10 cellular contexts compared by ENCODE assay signal in genomic region chr10:6274504-6274903, GRCh38.
DNase-seq lines count a peak whose midpoint lies in the region; ATAC-seq and TF ChIP-seq lines count a peak whose summit lies in the region.
"Had no signal": no experiment of that assay in that cellular context is flagged by ENCODE, and none has a peak within 500 bp of the region (broad histone marks: within the 10 kb centered on the region; RNA-seq: fewer than 3 reads in every experiment).

No MANE protein-coding gene starts in this region.

- WGBS in upper lobe of left lung, 2 donors = 77 to 95% methylated on average over 7 of the region's 7 CpGs

- TF ChIP-seq EP300 in upper lobe of left lung (IDR thresholded peaks at IDR 0.05) = no peak

- peak overlapping the region; percentile 94 for H3K27ac Mint-ChIP-seq in activated naive CD4-positive, alpha-beta T cell treated with anti-CD3 and anti-CD28 coated beads for 36 hours

- intact Hi-C loops in activated naive CD4-positive, alpha-beta T cell treated with anti-CD3 and anti-CD28 coated beads for 36 hours (cut with micrococcal nuclease) = loop anchor here (2.0 to 10.0 kb wide), 2 partner anchors 36 to 310 kb away; partner anchors contain the start of gene PRKCQ
- intact Hi-C loops in ascending aorta (cut with DNase I) = loop anchor here (2.0 to 10.0 kb wide), 4 partner anchors 52 to 330 kb away; partner anchors contain the start of gene PFKFB3

- no peaks in the 10 kb centered on the region for H3K27me3 Mint-ChIP-seq in activated naive CD4-positive, alpha-beta T cell treated with anti-CD3 and anti-CD28 coated beads for 36 hours (ENCODE audit: low read depth)

- CTCF ChIA-PET in activated naive CD4-positive, alpha-beta T cell treated with anti-CD3 and anti-CD28 coated beads for 36 hours (lab: Charles Lee) = interaction anchor here (2.4 kb wide), 1 partner anchor 72 kb away, joined by 7 read pairs; the partner anchor contains the start of gene PFKFB3

- no peak for TF ChIP-seq CTCF in ascending aorta (IDR thresholded peaks at IDR 0.05)
- no peak for TF ChIP-seq CTCF in upper lobe of left lung (IDR thresholded peaks at IDR 0.05)

- peaks cover 2% of the 10 kb centered on the region for H3K9me3 Mint-ChIP-seq in activated naive CD4-positive, alpha-beta T cell treated with anti-CD3 and anti-CD28 coated beads for 36 hours

- no peaks in the 10 kb centered on the region for H3K27me3 ChIP-seq in ascending aorta
- H3K27me3 ChIP-seq in muscle layer of duodenum (ENCODE audit: low read depth, low read length) = no peaks in the 10 kb centered on the region
- H3K27me3 ChIP-seq in upper lobe of left lung = no peaks in the 10 kb centered on the region
- H3K27me3 ChIP-seq: colonic mucosa had no signal

- DNase-seq in activated naive CD4-positive, alpha-beta T cell treated with anti-CD3 and anti-CD28 coated beads for 36 hours = no peak
- no peak for DNase-seq in activated naive CD4-positive, alpha-beta T cell treated with Interleukin-2 at 50 U/mL for 16 hours
- DNase-seq in ascending aorta (ENCODE audit: low spot score in 2 of 2) (no peak), upper lobe of left lung (no peak), G401 (ENCODE audit: low spot score) (no peak), DMS114 treated with DMSO at 0.1 percent for 48 hours (lab: John Stamatoyannopoulos, UW; ENCODE audit: unreplicated experiment) (no peak), NCI-H345 (lab: John Stamatoyannopoulos, UW) (no peak)
- DNase-seq: NCI-H1930 had no signal

- H3K36me3 ChIP-seq in ascending aorta = no peaks in the 10 kb centered on the region
- H3K36me3 ChIP-seq in muscle layer of duodenum (ENCODE audit: control insufficient read depth in 1 of 2, insufficient read depth in 2 of 2, low read length in 2 of 2) = no peaks in the 10 kb centered on the region
- no peaks in the 10 kb centered on the region for H3K36me3 ChIP-seq in upper lobe of left lung
- H3K36me3 ChIP-seq: colonic mucosa had no signal

- H3K4me1 ChIP-seq in ascending aorta (peaks cover 10 to 41% of the 10 kb centered on the region in 2 donors), muscle layer of duodenum (ENCODE audit: control insufficient read depth in 1 of 2, insufficient read depth in 2 of 2, low read length in 2 of 2) (peaks cover 0 to 5% of the 10 kb centered on the region in 2 donors), upper lobe of left lung (peaks cover 23 to 63% (median 42%) of the 10 kb centered on the region in 4 donors)

- H3K27ac ChIP-seq in ascending aorta (peak overlapping the region; percentile 95 to 97), muscle layer of duodenum (ENCODE audit: low read length) (peak overlapping the region; percentile 49), upper lobe of left lung (peak overlapping the region; percentile 80 to 90 (median 84))

- no peak for ATAC-seq in upper lobe of left lung (ENCODE audit: low FRiP score in 2 of 2)

- H3K36me3 Mint-ChIP-seq in activated naive CD4-positive, alpha-beta T cell treated with anti-CD3 and anti-CD28 coated beads for 36 hours (ENCODE audit: low read depth) = peaks cover 6% of the 10 kb centered on the region

- H3K9me3 ChIP-seq in ascending aorta (no peaks in the 10 kb centered on the region), muscle layer of duodenum (ENCODE audit: control insufficient read depth in 1 of 2, low read length in 2 of 2) (no peaks in the 10 kb centered on the region), upper lobe of left lung (no peaks in the 10 kb centered on the region)
- H3K9me3 ChIP-seq: colonic mucosa had no signal

- TF ChIP-seq POLR2A in upper lobe of left lung (IDR thresholded peaks at IDR 0.05) = no peak

- H3K4me3 ChIP-seq in ascending aorta (no peak overlapping the region), muscle layer of duodenum (ENCODE audit: low read depth in 1 of 2, low read length in 2 of 2) (no peak overlapping the region), upper lobe of left lung (no peak overlapping the region)
- H3K4me3 ChIP-seq: colonic mucosa had no signal

- H3K4me1 Mint-ChIP-seq in activated naive CD4-positive, alpha-beta T cell treated with anti-CD3 and anti-CD28 coated beads for 36 hours (ENCODE audit: low read depth) = peaks cover 56% of the 10 kb centered on the region

- H3K4me3 Mint-ChIP-seq in activated naive CD4-positive, alpha-beta T cell treated with anti-CD3 and anti-CD28 coated beads for 36 hours = no peak overlapping the region

- in situ Hi-C loops in G401 (cut with HindIII; ENCODE audit: low sequenced_read_pairs) = no loop called here
